ENCODE assay signal across 8 cellular contexts in the genomic region with DNA sequence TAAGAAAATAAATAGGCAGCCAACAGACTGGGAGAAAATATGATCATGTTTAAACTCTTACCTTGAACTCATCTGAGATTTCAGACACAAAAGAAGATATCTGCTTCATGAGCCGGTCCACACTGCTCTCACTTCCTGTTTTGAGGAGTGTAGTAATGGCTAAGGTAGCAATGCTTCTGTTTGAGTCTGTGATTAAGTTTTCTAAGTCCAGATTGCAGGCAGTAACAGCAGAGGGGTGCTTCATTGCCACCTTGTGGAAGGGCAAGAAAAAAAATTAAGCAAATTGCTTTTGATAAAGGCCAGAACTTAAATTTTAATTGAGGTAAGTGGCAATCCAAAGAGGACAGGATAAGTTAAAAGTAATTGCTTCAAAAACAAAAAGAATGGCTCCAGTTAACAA.
DNase-seq lines count a peak whose midpoint lies in the region; ATAC-seq and TF ChIP-seq lines count a peak whose summit lies in the region.

No MANE protein-coding gene starts in this region.

- no peak overlapping the region for H3K9ac ChIP-seq in liver (ENCODE audit: low read depth in 1 of 2, low read length in 2 of 2)

- TF ChIP-seq CTCF in liver (IDR thresholded peaks at IDR 0.05; ENCODE audit: low read depth, low read length, missing input control): peak; percentile 56

- no peaks in the 10 kb centered on the region for H3K27me3 ChIP-seq in liver (ENCODE audit: control insufficient read depth in 4 of 4, insufficient read depth in 4 of 4, low read length in 3 of 4)

- no peak overlapping the region for H3K4me3 ChIP-seq in liver (ENCODE audit: low read depth in 1 of 3, low read length in 3 of 3)

- ATAC-seq in GM19455 (IDR thresholded peaks at IDR 0.05; ENCODE audit: unreplicated experiment) (peak; percentile 63), GM21528 (IDR thresholded peaks at IDR 0.05; ENCODE audit: low FRiP score, unreplicated experiment) (no peak)

- H3K9me3 ChIP-seq in liver (ENCODE audit: control insufficient read depth in 4 of 4, low read length in 3 of 4): no peaks in the 10 kb centered on the region

- WGBS in liver: 25% methylated on average over 1 of the region's 1 CpG

- no peaks in the 10 kb centered on the region for H3K4me1 ChIP-seq in liver (ENCODE audit: control insufficient read depth in 4 of 4, insufficient read depth in 4 of 4, low read length in 3 of 4)

- DNase-seq in DMS53 (lab: John Stamatoyannopoulos, UW) (peak; percentile 80), HPDE6-E6E7 (ENCODE audit: extremely low spot score) (peak; percentile 21), SW480 (ENCODE audit: low spot score) (peak; percentile 57), putamen (ENCODE audit: low spot score) (no peak)
- DNase-seq in activated CD4-positive, alpha-beta T cell treated with anti-CD3 and anti-CD28 coated beads, Interleukin-2, amount 50 U/mL, for 48 hours: no peak

- H3K27ac ChIP-seq in liver (ENCODE audit: low read depth in 1 of 2, low read length in 2 of 2): no peak overlapping the region

- H3K36me3 ChIP-seq in liver (ENCODE audit: control insufficient read depth in 4 of 4, insufficient read depth in 3 of 4, low read depth in 1 of 4, low read length in 3 of 4): no peaks in the 10 kb centered on the region

- peak; percentile 91 for TF ChIP-seq RAD21 in liver (IDR thresholded peaks at IDR 0.05)

TF ChIP-seq in liver, 16 proteins besides CTCF, POLR2A, EP300 and RAD21:
- TF ChIP-seq HNF4A (conservative IDR thresholded peaks at IDR 0.05): peak in 1 of 2 donors; percentile 32
- no peak for TF ChIP-seq JUND (IDR thresholded peaks at IDR 0.05)
- TF ChIP-seq YY1 (IDR thresholded peaks at IDR 0.05): peak; percentile 54

Comparison
In these comparisons a context has a peak if more than half of its experiments do, and no peak if none do; other contexts are left out.
1. DNase-seq: peak in DMS53 (single experiment), HPDE6-E6E7 (single experiment) and SW480 (single experiment); none in putamen (single experiment) and activated CD4-positive, alpha-beta T cell treated with anti-CD3 and anti-CD28 coated beads, Interleukin-2, amount 50 U/mL, for 48 hours (0 of 2).